In the genomic region with DNA sequence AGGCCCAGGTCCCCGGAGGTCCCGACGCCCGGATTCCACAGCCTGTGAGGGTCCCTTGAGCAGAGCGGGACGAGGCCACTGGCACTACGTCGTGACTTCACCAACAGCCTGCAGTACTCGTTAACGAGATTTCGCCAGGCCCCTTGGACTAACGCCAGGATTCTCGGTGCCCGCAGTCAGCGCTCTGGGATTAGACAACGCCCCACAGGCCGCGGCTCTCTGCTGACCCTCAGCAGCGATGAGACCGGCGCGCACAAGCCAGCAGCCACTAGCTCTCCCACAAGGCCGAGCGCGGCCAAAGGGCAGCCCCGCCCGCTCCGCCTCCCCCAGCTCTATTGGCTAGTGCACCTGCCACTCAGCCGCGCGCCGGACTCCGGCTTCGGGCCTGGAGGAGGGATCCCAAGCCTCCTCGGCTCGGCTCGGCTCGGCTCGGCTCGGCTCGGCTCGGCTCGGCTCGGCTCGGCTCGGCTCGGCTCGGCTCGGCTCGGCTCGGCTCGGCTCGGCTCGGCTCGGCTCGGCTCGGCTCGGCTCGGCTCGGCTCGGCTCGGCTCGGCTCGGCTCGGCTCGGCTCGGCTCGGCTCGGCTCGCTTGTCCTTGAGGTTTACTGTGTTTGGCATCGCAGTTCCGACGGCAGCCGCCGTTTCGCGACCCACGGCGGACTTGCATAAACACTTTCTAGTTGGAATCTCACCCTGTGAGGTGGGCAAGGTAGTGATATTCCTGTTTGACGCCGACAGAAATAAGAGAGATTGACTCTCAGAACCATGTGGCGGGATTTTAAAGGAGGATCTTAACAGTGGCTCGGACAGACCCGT, we compare ENCODE assay signal across 1 cellular context.
TF ChIP-seq lines count a peak whose summit lies in the region.

No MANE protein-coding gene starts in this region.

TF ChIP-seq in Ishikawa, 13 proteins besides CTCF, POLR2A, EP300 and RAD21 (continued from another document):
- no peak for TF ChIP-seq FOXM1 (IDR thresholded peaks at IDR 0.05; ENCODE audit: borderline replicate concordance, low read depth)
- TF ChIP-seq, protein P1, sequence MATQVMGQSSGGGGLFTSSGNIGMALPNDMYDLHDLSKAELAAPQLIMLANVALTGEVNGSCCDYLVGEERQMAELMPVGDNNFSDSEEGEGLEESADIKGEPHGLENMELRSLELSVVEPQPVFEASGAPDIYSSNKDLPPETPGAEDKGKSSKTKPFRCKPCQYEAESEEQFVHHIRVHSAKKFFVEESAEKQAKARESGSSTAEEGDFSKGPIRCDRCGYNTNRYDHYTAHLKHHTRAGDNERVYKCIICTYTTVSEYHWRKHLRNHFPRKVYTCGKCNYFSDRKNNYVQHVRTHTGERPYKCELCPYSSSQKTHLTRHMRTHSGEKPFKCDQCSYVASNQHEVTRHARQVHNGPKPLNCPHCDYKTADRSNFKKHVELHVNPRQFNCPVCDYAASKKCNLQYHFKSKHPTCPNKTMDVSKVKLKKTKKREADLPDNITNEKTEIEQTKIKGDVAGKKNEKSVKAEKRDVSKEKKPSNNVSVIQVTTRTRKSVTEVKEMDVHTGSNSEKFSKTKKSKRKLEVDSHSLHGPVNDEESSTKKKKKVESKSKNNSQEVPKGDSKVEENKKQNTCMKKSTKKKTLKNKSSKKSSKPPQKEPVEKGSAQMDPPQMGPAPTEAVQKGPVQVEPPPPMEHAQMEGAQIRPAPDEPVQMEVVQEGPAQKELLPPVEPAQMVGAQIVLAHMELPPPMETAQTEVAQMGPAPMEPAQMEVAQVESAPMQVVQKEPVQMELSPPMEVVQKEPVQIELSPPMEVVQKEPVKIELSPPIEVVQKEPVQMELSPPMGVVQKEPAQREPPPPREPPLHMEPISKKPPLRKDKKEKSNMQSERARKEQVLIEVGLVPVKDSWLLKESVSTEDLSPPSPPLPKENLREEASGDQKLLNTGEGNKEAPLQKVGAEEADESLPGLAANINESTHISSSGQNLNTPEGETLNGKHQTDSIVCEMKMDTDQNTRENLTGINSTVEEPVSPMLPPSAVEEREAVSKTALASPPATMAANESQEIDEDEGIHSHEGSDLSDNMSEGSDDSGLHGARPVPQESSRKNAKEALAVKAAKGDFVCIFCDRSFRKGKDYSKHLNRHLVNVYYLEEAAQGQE (IDR thresholded peaks at IDR 0.05; ENCODE audit: low read depth): 0 out of 2 replicates have a peak, but pooled peaks have one; percentile 13
